ENCODE assay signal across 8 cellular contexts in the genomic region with DNA sequence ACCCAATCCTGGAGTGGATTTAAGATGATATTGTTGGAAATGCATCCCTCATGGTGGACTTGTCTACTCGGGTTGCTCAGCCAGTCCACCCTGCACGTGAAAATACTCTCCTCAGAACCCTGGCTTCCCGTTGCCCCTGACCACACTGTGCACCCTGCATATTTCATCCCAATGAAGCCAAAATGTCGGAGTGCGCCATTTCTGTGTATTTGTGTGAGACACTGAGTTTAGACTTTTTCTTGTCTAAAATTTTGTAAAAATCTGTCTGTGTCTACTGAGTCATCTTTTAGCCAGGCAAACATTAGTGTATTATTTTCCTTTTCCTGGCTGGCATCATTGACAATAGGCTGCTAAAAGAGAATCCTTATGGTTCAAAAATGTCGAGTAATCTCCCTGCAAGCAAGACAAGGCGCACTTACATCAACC. TPM values are rescaled to one million over a fixed set of nuclear protein-coding genes. Genes with fewer than 3 reads are reported as not detected.
DNase-seq lines count a peak whose midpoint lies in the region; ATAC-seq and TF ChIP-seq lines count a peak whose summit lies in the region.

No MANE protein-coding gene starts in this region.

- no peak overlapping the region for H2AFZ ChIP-seq in H9 (ENCODE audit: low read length)

- intact Hi-C loops in CD4-positive, alpha-beta memory T cell (cut with micrococcal nuclease), result loop anchor here (1.0 to 5.0 kb wide), 5 partner anchors 28 to 111 kb away; a partner anchor contains a TSS

- no peak overlapping the region for H4K8ac ChIP-seq in H9 (replicated peaks; ENCODE audit: insufficient read length, low read depth, low read length)

- H3K79me1 ChIP-seq in H9 (ENCODE audit: insufficient read depth, low read depth, low read length, poor library complexity, severe bottlenecking), result no peaks in the 10 kb centered on the region

- peaks cover 19% of the 10 kb centered on the region for H3K36me3 ChIP-seq in CD4-positive, alpha-beta memory T cell (ENCODE audit: insufficient read depth, low read length)

- no peak overlapping the region for H3K9ac ChIP-seq in H9 (ENCODE audit: extremely low read depth, insufficient read length, low read length)

- no peak overlapping the region for H2BK15ac ChIP-seq in H9 (ENCODE audit: low read depth, low read length)

- H3K4me3 Mint-ChIP-seq in CD4-positive, alpha-beta memory T cell, result peak overlapping the region; percentile 80 to 90 (median 82)
- peak overlapping the region; percentile 61 to 80 for H3K4me3 Mint-ChIP-seq in H9
- H3K4me3 Mint-ChIP-seq in progenitor cell of endocrine pancreas (ENCODE audit: low read depth), result peak overlapping the region; percentile 78

- H4K5ac ChIP-seq in H9 (ENCODE audit: insufficient read length, low read depth, low read length), result no peak overlapping the region

- H2BK20ac ChIP-seq in H9 (ENCODE audit: low read depth, low read length, poor library complexity, severe bottlenecking), result no peak overlapping the region

- no peaks in the 10 kb centered on the region for H3K27me3 ChIP-seq in CD4-positive, alpha-beta memory T cell (ENCODE audit: insufficient read depth, low read length)
- no peaks in the 10 kb centered on the region for H3K27me3 ChIP-seq in H9 (ENCODE audit: insufficient read depth, low read length)

- POLR2A ChIA-PET in CD4-positive, alpha-beta memory T cell (lab: Charles Lee; ENCODE audit: partially characterized antibody), result interaction anchor here (0.6 to 4.9 kb wide), 10 partner anchors 9 to 657 kb away, joined by 3 to 57 read pairs (median 9); a partner anchor contains a TSS
- POLR2A ChIA-PET in RWPE1 (lab: Yijun Ruan, JAX; ENCODE audit: low non-redundant PET), result no interaction called here

- H2BK5ac ChIP-seq in H9 (ENCODE audit: insufficient read length, low read length), result no peak overlapping the region

- H4K91ac ChIP-seq in H9 (ENCODE audit: insufficient read length, low read depth, low read length), result no peak overlapping the region

- CTCF ChIA-PET in CD4-positive, alpha-beta memory T cell (lab: Charles Lee; ENCODE audit: partially characterized antibody), result interaction anchor here (1.0 kb wide), 1 partner anchor 9 kb away, joined by 4 read pairs; no protein-coding TSS in a partner anchor
- CTCF ChIA-PET in RWPE1 (lab: Yijun Ruan, JAX), result no interaction called here

- H2AK5ac ChIP-seq in H9 (ENCODE audit: insufficient read length, low read length), result no peak overlapping the region

- no peak overlapping the region for H2BK12ac ChIP-seq in H9 (ENCODE audit: insufficient read length, low read depth, low read length)

- WGBS in H9 (ENCODE audit: extremely low coverage, insufficient read length, low lambda C conversion rate), result no CpG with 5 or more reads among the region's 7 CpGs

- H3K4me1 ChIP-seq in CD4-positive, alpha-beta memory T cell (ENCODE audit: insufficient read depth, low read length), result peaks cover 26% of the 10 kb centered on the region
- H3K4me1 ChIP-seq in H9 (ENCODE audit: insufficient read depth, low read length), result no peaks in the 10 kb centered on the region; the same call in 1 of the 2 replicates

- no peak for DNase-seq in CD4-positive, alpha-beta memory T cell
- DNase-seq in H9 (no peak), RWPE1 (ENCODE audit: low spot score) (peak; percentile 36), epithelial cell of prostate (ENCODE audit: low read depth, low spot score) (no peak), progenitor cell of endocrine pancreas (ENCODE audit: low spot score, unreplicated experiment) (no peak), C1 segment of cervical spinal cord (lab: John Stamatoyannopoulos, UW) (no peak)
- no peak for DNase-seq in activated CD4-positive, alpha-beta T cell treated with anti-CD3 and anti-CD28 coated beads for 4 hours

- peaks cover 17 to 35% (median 24%) of the 10 kb centered on the region in 4 donors for H3K4me1 Mint-ChIP-seq in CD4-positive, alpha-beta memory T cell
- H3K4me1 Mint-ChIP-seq in H9, result peaks cover 39 to 44% of the 10 kb centered on the region in 2 experiments
- H3K4me1 Mint-ChIP-seq in progenitor cell of endocrine pancreas (ENCODE audit: low read depth), result peaks cover 42% of the 10 kb centered on the region

- H3K4ac ChIP-seq in H9 (ENCODE audit: low read depth, low read length), result no peak overlapping the region

- H3K27ac Mint-ChIP-seq in CD4-positive, alpha-beta memory T cell, result peak overlapping the region; percentile 85 to 98 (median 93)
- no peak overlapping the region; a peak in 1 of 7 replicates for H3K27ac Mint-ChIP-seq in H9
- H3K27ac Mint-ChIP-seq in progenitor cell of endocrine pancreas, result peak overlapping the region; percentile 91

- H3K18ac ChIP-seq in H9 (ENCODE audit: insufficient read length, low read depth, low read length), result no peak overlapping the region

- H3K79me2 ChIP-seq in H9 (ENCODE audit: insufficient read depth, low read length), result peaks cover 9% of the 10 kb centered on the region; the same call in 1 of the 2 replicates

- H3K4me3 ChIP-seq in CD4-positive, alpha-beta memory T cell (ENCODE audit: low read length in 2 of 2), result peak overlapping the region in 1 of 2 donors; percentile 92

- H3K23me2 ChIP-seq in H9 (ENCODE audit: insufficient read length, low read depth, low read length, poor library complexity, severe bottlenecking), result peaks cover 28% of the 10 kb centered on the region

- no peaks in the 10 kb centered on the region for H3K27me3 Mint-ChIP-seq in CD4-positive, alpha-beta memory T cell
- H3K27me3 Mint-ChIP-seq in H9 (ENCODE audit: low read depth), result peaks cover 5% of the 10 kb centered on the region
- H3K27me3 Mint-ChIP-seq in progenitor cell of endocrine pancreas, result no peaks in the 10 kb centered on the region

- H3K9me3 ChIP-seq in CD4-positive, alpha-beta memory T cell (ENCODE audit: control insufficient read depth in 1 of 2, low read length in 2 of 2), result no peaks in the 10 kb centered on the region
- H3K9me3 ChIP-seq in H9 (ENCODE audit: control insufficient read depth, low read depth, low read length), result no peaks in the 10 kb centered on the region

- H3K9me3 Mint-ChIP-seq in CD4-positive, alpha-beta memory T cell, result peaks cover 0 to 2% (median 0%) of the 10 kb centered on the region in 8 donors
- H3K9me3 Mint-ChIP-seq in H9 (no peaks in the 10 kb centered on the region; a peak in 1 of 5 replicates), progenitor cell of endocrine pancreas (ENCODE audit: low read depth) (no peaks in the 10 kb centered on the region)

- ATAC-seq in GM18858 (IDR thresholded peaks at IDR 0.05; ENCODE audit: unreplicated experiment), result no peak

- no peak overlapping the region for H3K23ac ChIP-seq in H9 (ENCODE audit: insufficient read length, low read depth, low read length)

- H3K36me3 Mint-ChIP-seq in CD4-positive, alpha-beta memory T cell, result peaks cover 10 to 48% of the 10 kb centered on the region in 2 donors
- H3K36me3 Mint-ChIP-seq in H9 (ENCODE audit: insufficient read depth in 1 of 3, low read depth in 3 of 3) (peaks cover 3 to 11% (median 11%) of the 10 kb centered on the region in 3 experiments), progenitor cell of endocrine pancreas (ENCODE audit: insufficient read depth) (peaks cover 10% of the 10 kb centered on the region)

- no peak overlapping the region for H3T11ph ChIP-seq in H9 (ENCODE audit: low read length)

- no peak overlapping the region for H3K14ac ChIP-seq in H9 (ENCODE audit: insufficient read depth, low read length)

- H2BK120ac ChIP-seq in H9 (ENCODE audit: low read depth, low read length, poor library complexity, severe bottlenecking), result no peak overlapping the region

- H3K4me2 ChIP-seq in H9 (ENCODE audit: insufficient read depth, insufficient read length, low read length), result peak overlapping the region; percentile 88

- TF ChIP-seq CTCF in H9 (conservative IDR thresholded peaks at IDR 0.05) (no peak), RWPE1 (conservative IDR thresholded peaks at IDR 0.05; ENCODE audit: low read depth) (no peak), progenitor cell of endocrine pancreas (IDR thresholded peaks at IDR 0.05; ENCODE audit: unreplicated experiment) (no peak)

- H3K56ac ChIP-seq in H9 (ENCODE audit: insufficient read length, low read depth, low read length), result no peak overlapping the region

- H4K20me1 ChIP-seq in H9 (ENCODE audit: control insufficient read depth, insufficient read depth, insufficient read length), result peaks cover 2% of the 10 kb centered on the region

- peak overlapping the region; percentile 80 for H3K27ac ChIP-seq in CD4-positive, alpha-beta memory T cell (ENCODE audit: low read depth, low read length)
- H3K27ac ChIP-seq in H9 (ENCODE audit: insufficient read length, low read depth, low read length) (no peak overlapping the region), RWPE1 (peak overlapping the region; percentile 97), epithelial cell of prostate (peak overlapping the region; percentile 77)

RNA-seq across cellular contexts. Expression of a gene that starts 0.5 kb away (rescaled TPM):
- 10 to 100 TPM; 53.3 to 59.3 TPM for total RNA-seq in CD4-positive, alpha-beta memory T cell
- polyA plus RNA-seq in CD4-positive, alpha-beta memory T cell, result 10 to 100 TPM; 47.8 to 56.3 TPM
- 56.1 and 58.0 TPM in 2 replicates for total RNA-seq in H9 (2021)
- total RNA-seq in progenitor cell of endocrine pancreas, result 52.7 and 59.0 TPM in 2 replicates

Comparison
In these comparisons a context has a peak if more than half of its experiments do, and no peak if none do; other contexts are left out.
1. H3K27ac Mint-ChIP-seq: peak in CD4-positive, alpha-beta memory T cell (7 of 7) and progenitor cell of endocrine pancreas (single experiment); none in H9 (0 of 3).
2. Peak in every context shown above with its lines, with median percentiles within 50 percentile points of each other: H3K4me3 Mint-ChIP-seq.